Comparison of ENCODE assay signal across 8 cellular contexts in the genomic region with DNA sequence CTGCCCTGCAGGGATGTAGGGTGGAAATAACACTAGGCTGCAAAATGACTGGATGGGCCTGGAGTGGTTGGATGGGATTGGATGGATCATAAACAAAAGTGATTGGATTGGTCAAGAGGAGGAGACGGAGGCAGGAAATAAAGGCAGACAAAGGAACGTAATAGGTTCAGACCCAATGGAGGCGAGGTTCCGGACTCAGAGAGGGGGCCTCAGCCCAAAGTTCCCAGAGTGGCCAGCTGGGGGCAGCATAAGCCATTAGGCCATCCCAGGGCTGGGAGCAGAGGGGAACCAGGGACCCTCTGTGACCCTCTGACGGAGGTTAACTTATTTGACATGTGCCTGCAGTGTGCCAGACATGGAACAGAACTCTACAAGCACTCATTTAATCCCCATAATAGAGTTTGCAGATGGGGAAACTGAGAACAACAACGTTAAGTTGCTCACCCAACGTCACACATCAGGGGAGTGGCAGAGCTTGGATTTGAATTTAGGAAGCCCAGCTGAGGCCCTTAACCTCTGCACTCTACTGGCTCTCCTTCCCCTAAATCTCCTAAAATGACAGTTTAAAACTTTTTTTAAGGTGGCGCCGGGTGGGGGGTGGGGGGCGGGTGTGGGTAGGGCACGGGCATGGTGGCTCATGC. TPM values are rescaled to one million over a fixed set of nuclear protein-coding genes. Genes with fewer than 3 reads are reported as not detected.
DNase-seq lines count a peak whose midpoint lies in the region; TF ChIP-seq lines count a peak whose summit lies in the region.

No MANE protein-coding gene starts in this region.

- no peaks in the 10 kb centered on the region for H3K36me3 Mint-ChIP-seq in activated CD4-positive, alpha-beta T cell treated with anti-CD3 and anti-CD28 coated beads, Interleukin-2, amount 10 ng/mL, durations not matched to agents 7 days and 5 days (ENCODE audit: low read depth)
- H3K36me3 Mint-ChIP-seq in mesothelial cell of epicardium: no peaks in the 10 kb centered on the region

- H3K4me3 Mint-ChIP-seq in activated CD4-positive, alpha-beta T cell treated with anti-CD3 and anti-CD28 coated beads, Interleukin-2, amount 10 ng/mL, durations not matched to agents 7 days and 5 days: no peak overlapping the region
- H3K4me3 Mint-ChIP-seq in mesothelial cell of epicardium: no peak overlapping the region

- DNase-seq in AG20443 (ENCODE audit: low spot score) (peak; percentile 71), KG1 (lab: John Stamatoyannopoulos, UW) (peak; percentile 13), dermis blood vessel endothelial cell (peak; percentile 80), mesothelial cell of epicardium (ENCODE audit: low spot score in 2 of 2, unreplicated experiment in 2 of 2) (no peak), SW 1271 (lab: John Stamatoyannopoulos, UW) (no peak), NCI-H2171 (lab: John Stamatoyannopoulos, UW) (no peak)
- DNase-seq in activated CD4-positive, alpha-beta T cell treated with anti-CD3 and anti-CD28 coated beads, Interleukin-2, amount 10 ng/mL, durations not matched to agents 7 days and 5 days: peak; percentile 73
- peak; percentile 41 to 61 for DNase-seq in stimulated activated CD8-positive, alpha-beta memory T cell treated with anti-CD3 and anti-CD28 coated beads, Interleukin-7, amount 100 ng/mL, for 1 hour (ENCODE audit: low read depth in 2 of 2)

- CTCF ChIA-PET in activated CD4-positive, alpha-beta T cell treated with anti-CD3 and anti-CD28 coated beads, Interleukin-2, amount 10 ng/mL, durations not matched to agents 7 days and 5 days (lab: Charles Lee): interaction anchor here (0.6 to 1.6 kb wide), 11 partner anchors 12 to 155 kb away, joined by 3 to 9 read pairs (median 3); a partner anchor contains a TSS

- H3K27ac Mint-ChIP-seq in activated CD4-positive, alpha-beta T cell treated with anti-CD3 and anti-CD28 coated beads, Interleukin-2, amount 10 ng/mL, durations not matched to agents 7 days and 5 days: no peak overlapping the region
- no peak overlapping the region for H3K27ac Mint-ChIP-seq in mesothelial cell of epicardium

- H3K27me3 Mint-ChIP-seq in activated CD4-positive, alpha-beta T cell treated with anti-CD3 and anti-CD28 coated beads, Interleukin-2, amount 10 ng/mL, durations not matched to agents 7 days and 5 days: peaks cover 6% of the 10 kb centered on the region
- peaks cover 21% of the 10 kb centered on the region for H3K27me3 Mint-ChIP-seq in mesothelial cell of epicardium (ENCODE audit: low read depth)

- POLR2A ChIA-PET in activated CD4-positive, alpha-beta T cell treated with anti-CD3 and anti-CD28 coated beads, Interleukin-2, amount 10 ng/mL, durations not matched to agents 7 days and 5 days (lab: Charles Lee): no interaction called here

- no peaks in the 10 kb centered on the region for H3K9me3 Mint-ChIP-seq in activated CD4-positive, alpha-beta T cell treated with anti-CD3 and anti-CD28 coated beads, Interleukin-2, amount 10 ng/mL, durations not matched to agents 7 days and 5 days
- H3K9me3 Mint-ChIP-seq in mesothelial cell of epicardium: no peaks in the 10 kb centered on the region

- peaks cover 1% of the 10 kb centered on the region for H3K4me1 Mint-ChIP-seq in activated CD4-positive, alpha-beta T cell treated with anti-CD3 and anti-CD28 coated beads, Interleukin-2, amount 10 ng/mL, durations not matched to agents 7 days and 5 days
- H3K4me1 Mint-ChIP-seq in mesothelial cell of epicardium: no peaks in the 10 kb centered on the region

- peak; percentile 57 for TF ChIP-seq CTCF in mesothelial cell of epicardium (IDR thresholded peaks at IDR 0.05; ENCODE audit: unreplicated experiment)

RNA-seq across cellular contexts. Expression of a gene that starts 15.3 kb away (rescaled TPM):
- 10 to 100 TPM; 75.3 to 75.7 TPM for total RNA-seq in activated CD4-positive, alpha-beta T cell treated with anti-CD3 and anti-CD28 coated beads, Interleukin-2, amount 10 ng/mL, durations not matched to agents 7 days and 5 days
- total RNA-seq in dermis blood vessel endothelial cell: 47.8 and 81.4 TPM in 2 replicates
- total RNA-seq in mesothelial cell of epicardium: 66.1 to 79.0 TPM (median 68.6 TPM) in 3 replicates

RNA-seq across cellular contexts. Expression of a gene that starts 15.8 kb away (rescaled TPM):
- under 1 TPM; 0.02 to 0.04 TPM for total RNA-seq in activated CD4-positive, alpha-beta T cell treated with anti-CD3 and anti-CD28 coated beads, Interleukin-2, amount 10 ng/mL, durations not matched to agents 7 days and 5 days
- total RNA-seq in dermis blood vessel endothelial cell (under 0.01 and 0.09 TPM in 2 replicates), mesothelial cell of epicardium (0.41 to 1.1 TPM (median 0.60 TPM) in 3 replicates)

RNA-seq across cellular contexts. Expression of a gene that starts 47.3 kb away (rescaled TPM):
- 10 to 100 TPM; 76.3 to 84.1 TPM for total RNA-seq in activated CD4-positive, alpha-beta T cell treated with anti-CD3 and anti-CD28 coated beads, Interleukin-2, amount 10 ng/mL, durations not matched to agents 7 days and 5 days
- total RNA-seq in dermis blood vessel endothelial cell (0.51 and 0.56 TPM in 2 replicates), mesothelial cell of epicardium (3.8 to 6.2 TPM (median 4.6 TPM) in 3 replicates)

Comparison
In these comparisons a context has a peak if more than half of its experiments do, and no peak if none do; other contexts are left out.
1. DNase-seq: peak in AG20443 (single experiment), KG1 (single experiment), activated CD4-positive, alpha-beta T cell treated with anti-CD3 and anti-CD28 coated beads, Interleukin-2, amount 10 ng/mL, durations not matched to agents 7 days and 5 days (single experiment), dermis blood vessel endothelial cell (single experiment) and stimulated activated CD8-positive, alpha-beta memory T cell treated with anti-CD3 and anti-CD28 coated beads, Interleukin-7, amount 100 ng/mL, for 1 hour (2 of 2); none in mesothelial cell of epicardium (0 of 2), SW 1271 (0 of 2) and NCI-H2171 (single experiment).
2. RNA of a gene that starts 47.3 kb away (total RNA-seq): 76.3 to 84.1 TPM in activated CD4-positive, alpha-beta T cell treated with anti-CD3 and anti-CD28 coated beads, Interleukin-2, amount 10 ng/mL, durations not matched to agents 7 days and 5 days; 3.8 to 6.2 TPM in mesothelial cell of epicardium and 0.51 to 0.56 TPM in dermis blood vessel endothelial cell; every median in the first group is over 10 times any median in the second.